1 cellular context compared by ENCODE assay signal in the genomic region with DNA sequence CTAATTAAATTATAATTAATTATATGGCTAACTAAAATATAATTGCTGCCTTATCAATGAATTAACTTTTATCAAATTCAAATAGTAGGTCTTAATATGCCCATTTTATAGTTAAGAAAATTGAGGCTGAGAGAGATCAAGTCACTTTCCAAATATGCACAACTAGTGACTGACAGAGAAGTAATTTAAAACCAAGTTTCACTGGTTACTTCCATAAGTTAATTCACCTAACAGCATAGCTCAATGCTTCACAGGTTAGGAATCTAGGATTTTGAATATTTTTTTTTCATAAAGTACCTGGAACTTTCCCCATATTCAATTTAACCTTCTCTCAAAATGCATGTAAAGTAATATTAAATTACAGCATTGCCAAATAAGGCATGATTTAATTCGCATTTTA.
TF ChIP-seq lines count a peak whose summit lies in the region.

No MANE protein-coding gene starts in this region.

TF ChIP-seq in SK-N-SH treated with all-trans-retinoic acid at 6 μM for 48 hours, 23 proteins besides CTCF, POLR2A, EP300 and RAD21 (continued from another document):
- TF ChIP-seq, protein P1, sequence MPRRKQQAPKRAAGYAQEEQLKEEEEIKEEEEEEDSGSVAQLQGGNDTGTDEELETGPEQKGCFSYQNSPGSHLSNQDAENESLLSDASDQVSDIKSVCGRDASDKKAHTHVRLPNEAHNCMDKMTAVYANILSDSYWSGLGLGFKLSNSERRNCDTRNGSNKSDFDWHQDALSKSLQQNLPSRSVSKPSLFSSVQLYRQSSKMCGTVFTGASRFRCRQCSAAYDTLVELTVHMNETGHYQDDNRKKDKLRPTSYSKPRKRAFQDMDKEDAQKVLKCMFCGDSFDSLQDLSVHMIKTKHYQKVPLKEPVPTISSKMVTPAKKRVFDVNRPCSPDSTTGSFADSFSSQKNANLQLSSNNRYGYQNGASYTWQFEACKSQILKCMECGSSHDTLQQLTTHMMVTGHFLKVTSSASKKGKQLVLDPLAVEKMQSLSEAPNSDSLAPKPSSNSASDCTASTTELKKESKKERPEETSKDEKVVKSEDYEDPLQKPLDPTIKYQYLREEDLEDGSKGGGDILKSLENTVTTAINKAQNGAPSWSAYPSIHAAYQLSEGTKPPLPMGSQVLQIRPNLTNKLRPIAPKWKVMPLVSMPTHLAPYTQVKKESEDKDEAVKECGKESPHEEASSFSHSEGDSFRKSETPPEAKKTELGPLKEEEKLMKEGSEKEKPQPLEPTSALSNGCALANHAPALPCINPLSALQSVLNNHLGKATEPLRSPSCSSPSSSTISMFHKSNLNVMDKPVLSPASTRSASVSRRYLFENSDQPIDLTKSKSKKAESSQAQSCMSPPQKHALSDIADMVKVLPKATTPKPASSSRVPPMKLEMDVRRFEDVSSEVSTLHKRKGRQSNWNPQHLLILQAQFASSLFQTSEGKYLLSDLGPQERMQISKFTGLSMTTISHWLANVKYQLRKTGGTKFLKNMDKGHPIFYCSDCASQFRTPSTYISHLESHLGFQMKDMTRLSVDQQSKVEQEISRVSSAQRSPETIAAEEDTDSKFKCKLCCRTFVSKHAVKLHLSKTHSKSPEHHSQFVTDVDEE (CRISPR knock-in tag; IDR thresholded peaks at IDR 0.05) = no peak
- TF ChIP-seq PPARA (CRISPR knock-in tag; IDR thresholded peaks at IDR 0.05; ENCODE audit: borderline replicate concordance) (no peak), TCF4 (CRISPR knock-in tag; IDR thresholded peaks at IDR 0.05; ENCODE audit: borderline replicate concordance) (no peak), RARB (CRISPR knock-in tag; IDR thresholded peaks at IDR 0.05) (no peak)
- TF ChIP-seq, protein P2, sequence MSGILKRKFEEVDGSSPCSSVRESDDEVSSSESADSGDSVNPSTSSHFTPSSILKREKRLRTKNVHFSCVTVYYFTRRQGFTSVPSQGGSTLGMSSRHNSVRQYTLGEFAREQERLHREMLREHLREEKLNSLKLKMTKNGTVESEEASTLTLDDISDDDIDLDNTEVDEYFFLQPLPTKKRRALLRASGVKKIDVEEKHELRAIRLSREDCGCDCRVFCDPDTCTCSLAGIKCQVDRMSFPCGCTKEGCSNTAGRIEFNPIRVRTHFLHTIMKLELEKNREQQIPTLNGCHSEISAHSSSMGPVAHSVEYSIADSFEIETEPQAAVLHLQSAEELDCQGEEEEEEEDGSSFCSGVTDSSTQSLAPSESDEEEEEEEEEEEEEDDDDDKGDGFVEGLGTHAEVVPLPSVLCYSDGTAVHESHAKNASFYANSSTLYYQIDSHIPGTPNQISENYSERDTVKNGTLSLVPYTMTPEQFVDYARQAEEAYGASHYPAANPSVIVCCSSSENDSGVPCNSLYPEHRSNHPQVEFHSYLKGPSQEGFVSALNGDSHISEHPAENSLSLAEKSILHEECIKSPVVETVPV (CRISPR knock-in tag; IDR thresholded peaks at IDR 0.05) = no peak
